8 cellular contexts compared by ENCODE assay signal in genomic region chr16:85902366-85903155, GRCh38. TPM values are rescaled to one million over a fixed set of nuclear protein-coding genes. Genes with fewer than 3 reads are reported as not detected.
A peak's percentile ranks its signal among the peaks of the same experiment; 100 is the strongest.
DNase-seq lines count a peak whose midpoint lies in the region; ATAC-seq and TF ChIP-seq lines count a peak whose summit lies in the region.

No MANE protein-coding gene starts in this region.

- no peaks in the 10 kb centered on the region for H3K27me3 ChIP-seq in SU-DHL-6 (ENCODE audit: low read length)
- H3K27me3 ChIP-seq in testis, result no peaks in the 10 kb centered on the region
- H3K27me3 ChIP-seq in vagina, result peaks cover 4% of the 10 kb centered on the region

- no peak overlapping the region for H3K27ac ChIP-seq in HEK293 (ENCODE audit: extremely low read depth, low read depth, low read length)
- peak overlapping the region; percentile 98 for H3K27ac ChIP-seq in SU-DHL-6 (ENCODE audit: low read depth, low read length)
- H3K27ac ChIP-seq in testis, result no peak overlapping the region
- no peak overlapping the region for H3K27ac ChIP-seq in vagina

- H3K79me2 ChIP-seq in SU-DHL-6 (ENCODE audit: insufficient read depth, low read length), result peaks cover 90% of the 10 kb centered on the region

- H3K4me2 ChIP-seq in SU-DHL-6 (ENCODE audit: low read depth, low read length, poor library complexity, severe bottlenecking), result peak overlapping the region; percentile 93

- H3K4me3 ChIP-seq in HEK293 (ENCODE audit: low read depth, low read length) (no peak overlapping the region), SU-DHL-6 (ENCODE audit: insufficient read depth, low read length, poor library complexity, severe bottlenecking) (peak overlapping the region; percentile 89), testis (no peak overlapping the region), vagina (no peak overlapping the region)

- H3K9me3 ChIP-seq in HEK293 (ENCODE audit: control insufficient read depth, insufficient read depth, low read depth, low read length), result no peaks in the 10 kb centered on the region
- H3K9me3 ChIP-seq in SU-DHL-6 (ENCODE audit: insufficient read depth, low read length), result no peaks in the 10 kb centered on the region
- H3K9me3 ChIP-seq in testis, result no peaks in the 10 kb centered on the region
- no peaks in the 10 kb centered on the region for H3K9me3 ChIP-seq in vagina

- peaks cover 0 to 32% of the 10 kb centered on the region in 2 experiments; a peak in 1 of 3 replicates for H3K36me3 ChIP-seq in HEK293 (ENCODE audit: control insufficient read depth in 2 of 2, insufficient read depth in 1 of 2, low read length in 2 of 2)
- H3K36me3 ChIP-seq in SU-DHL-6 (ENCODE audit: low read length), result peaks cover 51% of the 10 kb centered on the region
- H3K36me3 ChIP-seq in testis (ENCODE audit: low read depth, missing control alignments), result no peaks in the 10 kb centered on the region
- H3K36me3 ChIP-seq in vagina, result no peaks in the 10 kb centered on the region

- CTCF ChIA-PET in HEK293 (lab: Yijun Ruan, JAX), result interaction anchor here (0.6 to 1.1 kb wide), 3 partner anchors 17 to 1797 kb away, joined by 3 to 4 read pairs (median 4); no protein-coding TSS in a partner anchor

- no peaks in the 10 kb centered on the region for H3K9me2 ChIP-seq in SU-DHL-6 (replicated peaks; ENCODE audit: insufficient read depth, low read length)

- peaks cover 86% of the 10 kb centered on the region for H3F3A ChIP-seq in SU-DHL-6 (ENCODE audit: insufficient read depth)

- H2AFZ ChIP-seq in SU-DHL-6 (ENCODE audit: low read depth, low read length, severe bottlenecking), result no peak overlapping the region

- intact Hi-C loops in testis (cut with DNase I; ENCODE audit: low total_unique reads) (no loop called here), vagina (cut with DNase I) (no loop called here)

- 75 to 81% methylated on average over 20 of the region's 20 CpGs for WGBS in testis, 2 donors

- peak overlapping the region; percentile 85 for H3K9ac ChIP-seq in SU-DHL-6 (ENCODE audit: low read length)

- DNase-seq in effector CD8-positive, alpha-beta T cell (lab: John Stamatoyannopoulos, UW), result peak; percentile 11
- DNase-seq in NOMO-1 treated with DMSO at 0.1 percent for 48 hours (lab: John Stamatoyannopoulos, UW; ENCODE audit: unreplicated experiment) (no peak), mesenteric fat pad (ENCODE audit: low spot score) (no peak), testis (no peak), vagina (ENCODE audit: extremely low spot score in 2 of 2) (no peak)

- ATAC-seq in GM18498 (IDR thresholded peaks at IDR 0.05; ENCODE audit: unreplicated experiment), result peak; percentile 57

- H4K20me1 ChIP-seq in SU-DHL-6 (ENCODE audit: low read depth, low read length), result peaks cover 5% of the 10 kb centered on the region; the same call in 1 of the 2 replicates

- no peak for TF ChIP-seq CTCF in HEK293 (tag by site-specific recombination; IDR thresholded peaks at IDR 0.05)
- no peak for TF ChIP-seq CTCF in SU-DHL-6 (IDR thresholded peaks at IDR 0.05; ENCODE audit: insufficient read depth, low read length, poor library complexity, severe bottlenecking)
- TF ChIP-seq CTCF in testis (IDR thresholded peaks at IDR 0.05), result no peak
- TF ChIP-seq CTCF in vagina (IDR thresholded peaks at IDR 0.05), result no peak

- POLR2A ChIA-PET in HEK293 (lab: Yijun Ruan, JAX), result no interaction called here

- no peak for TF ChIP-seq POLR2A in testis (IDR thresholded peaks at IDR 0.05)
- no peak for TF ChIP-seq POLR2A in vagina (IDR thresholded peaks at IDR 0.05)

- H3K4me1 ChIP-seq in HEK293 (ENCODE audit: control insufficient read depth, insufficient read depth, low read length) (no peaks in the 10 kb centered on the region; the same call in 1 of the 2 replicates), testis (peaks cover 5% of the 10 kb centered on the region), vagina (peaks cover 12% of the 10 kb centered on the region)

TF ChIP-seq in HEK293, 187 proteins besides CTCF, POLR2A, EP300 and RAD21:
- TF ChIP-seq ELK4 (IDR thresholded peaks at IDR 0.05; ENCODE audit: borderline replicate concordance, low read depth, low read length), result no peak
- TF ChIP-seq ZIC2 (tag by site-specific recombination; IDR thresholded peaks at IDR 0.05), result peak; percentile 84
- TF ChIP-seq ZNF501 (tag by site-specific recombination; IDR thresholded peaks at IDR 0.05), result no peak

RNA-seq across cellular contexts. Expression of gene IRF8, which starts 3.6 kb away (rescaled TPM):
- total RNA-seq in mesenteric fat pad (112 TPM), testis (10 to 100 TPM; 14.0 to 15.0 TPM), vagina (7.6 TPM)
- polyA plus RNA-seq in testis (ENCODE audit: insufficient read depth, low read depth, low replicate concordance), result 7.2 TPM
